In genomic region chr4:107035711-107036601, GRCh38 we compare ENCODE assay signal across 1 cellular context.
TF ChIP-seq lines count a peak whose summit lies in the region.

TSS of gene DKK2 (minus strand) at chr4:107036313. CDS start at chr4:107035591, 722 bp downstream.

TF ChIP-seq in HEK293, 187 proteins besides CTCF, POLR2A, EP300 and RAD21 (continued from another document and continues in another):
- TF ChIP-seq PRDM10 (tag by site-specific recombination; IDR thresholded peaks at IDR 0.05) (no peak), TCF7L2 (IDR thresholded peaks at IDR 0.05; ENCODE audit: borderline replicate concordance, low read depth, low read length) (no peak), ZNF366 (tag by site-specific recombination; conservative IDR thresholded peaks at IDR 0.05) (peak; percentile 39; the same call in 1 of the 2 replicates), OSR2 (tag by site-specific recombination; IDR thresholded peaks at IDR 0.05) (peak; percentile 40; the same call in 1 of the 2 replicates), ZXDB (tag by site-specific recombination; IDR thresholded peaks at IDR 0.05) (no peak), PRDM1 (tag by site-specific recombination; IDR thresholded peaks at IDR 0.05) (peak; percentile 89), PATZ1 (tag by site-specific recombination; IDR thresholded peaks at IDR 0.05) (peak; percentile 22; the same call in 1 of the 2 replicates), IKZF3 (tag by site-specific recombination; IDR thresholded peaks at IDR 0.05) (no peak), ZNF140 (tag by site-specific recombination; IDR thresholded peaks at IDR 0.05) (peak; percentile 94), ZFP3 (tag by site-specific recombination; IDR thresholded peaks at IDR 0.05; ENCODE audit: low read depth) (no peak), ZNF623 (tag by site-specific recombination; IDR thresholded peaks at IDR 0.05) (no peak), ZBTB17 (tag by site-specific recombination; IDR thresholded peaks at IDR 0.05) (peak; percentile 8; the same call in 1 of the 2 replicates), ZNF394 (tag by site-specific recombination; IDR thresholded peaks at IDR 0.05; ENCODE audit: borderline replicate concordance) (peak; percentile 34), ZNF610 (tag by site-specific recombination; IDR thresholded peaks at IDR 0.05; ENCODE audit: borderline replicate concordance) (no peak), HOXC10 (CRISPR knock-in tag; IDR thresholded peaks at IDR 0.05) (no peak), HOXD13 (CRISPR knock-in tag; IDR thresholded peaks at IDR 0.05; ENCODE audit: borderline replicate concordance) (no peak), SP2 (tag by site-specific recombination; IDR thresholded peaks at IDR 0.05) (peak; percentile 23; the same call in 1 of the 2 replicates), ZNF433 (tag by site-specific recombination; IDR thresholded peaks at IDR 0.05; ENCODE audit: low read depth) (no peak), ZNF571 (tag by site-specific recombination; IDR thresholded peaks at IDR 0.05) (no peak), BCL11B (tag by site-specific recombination; IDR thresholded peaks at IDR 0.05; ENCODE audit: low read depth) (no peak), ZBTB49 (tag by site-specific recombination; IDR thresholded peaks at IDR 0.05; ENCODE audit: low read depth) (no peak), ZBTB48 (tag by site-specific recombination; IDR thresholded peaks at IDR 0.05) (peak; percentile 53; the same call in 1 of the 2 replicates), ZNF777 (tag by site-specific recombination; IDR thresholded peaks at IDR 0.05; ENCODE audit: borderline replicate concordance) (no peak), ZNF184 (tag by site-specific recombination; IDR thresholded peaks at IDR 0.05) (no peak), ZNF350 (tag by site-specific recombination; IDR thresholded peaks at IDR 0.05) (no peak), ZNF529 (tag by site-specific recombination; IDR thresholded peaks at IDR 0.05; ENCODE audit: insufficient replicate concordance) (no peak), ZIC2 (tag by site-specific recombination; IDR thresholded peaks at IDR 0.05) (peak; percentile 32; the same call in 1 of the 2 replicates), HIC1 (tag by site-specific recombination; IDR thresholded peaks at IDR 0.05) (no peak), ZBTB26 (tag by site-specific recombination; optimal IDR thresholded peaks at IDR 0.05) (peak; percentile 35), ZBTB11 (tag by site-specific recombination; conservative IDR thresholded peaks at IDR 0.05; ENCODE audit: low read depth) (peak; percentile 47), KLF9 (tag by site-specific recombination; IDR thresholded peaks at IDR 0.05; ENCODE audit: low read depth) (peak; percentile 35; the same call in 1 of the 2 replicates), ZNF513 (tag by site-specific recombination; IDR thresholded peaks at IDR 0.05) (peak; percentile 71), ZBTB21 (tag by site-specific recombination; IDR thresholded peaks at IDR 0.05) (no peak), ZNF341 (tag by site-specific recombination; IDR thresholded peaks at IDR 0.05; ENCODE audit: low read depth) (peak; percentile 65), ZNF398 (tag by site-specific recombination; IDR thresholded peaks at IDR 0.05) (peak; percentile 52; the same call in 1 of the 2 replicates), ZSCAN5A (tag by site-specific recombination; IDR thresholded peaks at IDR 0.05) (no peak), ZNF10 (tag by site-specific recombination; IDR thresholded peaks at IDR 0.05) (no peak), ZFHX2 (tag by site-specific recombination; conservative IDR thresholded peaks at IDR 0.05) (peak; percentile 67), SALL2 (tag by site-specific recombination; IDR thresholded peaks at IDR 0.05; ENCODE audit: borderline replicate concordance) (no peak), ZNF510 (tag by site-specific recombination; IDR thresholded peaks at IDR 0.05; ENCODE audit: insufficient replicate concordance) (no peak), ZNF335 (tag by site-specific recombination; conservative IDR thresholded peaks at IDR 0.05) (peak; percentile 33), ZNF155 (tag by site-specific recombination; IDR thresholded peaks at IDR 0.05) (no peak)
